In genomic region chr4:48748949-48749596, GRCh38 we compare ENCODE assay signal across 19 cellular contexts. TPM values are rescaled to one million over a fixed set of nuclear protein-coding genes. Genes with fewer than 3 reads are reported as not detected.
DNase-seq lines count a peak whose midpoint lies in the region; ATAC-seq and TF ChIP-seq lines count a peak whose summit lies in the region.
"Had no signal": no experiment of that assay in that cellular context is flagged by ENCODE, and none has a peak within 500 bp of the region (broad histone marks: within the 10 kb centered on the region; RNA-seq: fewer than 3 reads in every experiment).

No MANE protein-coding gene starts in this region.

- no peak overlapping the region for H3K4me3 Mint-ChIP-seq in activated naive CD8-positive, alpha-beta T cell treated with anti-CD3 and anti-CD28 coated beads, Interleukin-2, amount 50 U/mL, for 24 hours
- H3K4me3 Mint-ChIP-seq in activated naive CD8-positive, alpha-beta T cell treated with anti-CD3 and anti-CD28 coated beads for 36 hours = no peak overlapping the region
- H3K4me3 Mint-ChIP-seq: activated CD8-positive, alpha-beta memory T cell treated with anti-CD3 and anti-CD28 coated beads, Interleukin-2, amount 10 ng/mL, durations not matched to agents 7 days and 5 days; T-helper 2 cell treated with Interferon-gamma antibody and Interleukin-4, amounts not matched to agents 5 μg/mL and 100 μg/mL, for 36 hours had no signal

- ATAC-seq in activated naive CD8-positive, alpha-beta T cell treated with anti-CD3 and anti-CD28 coated beads, Interleukin-2, amount 50 U/mL, for 24 hours = peak; percentile 24
- ATAC-seq: activated CD4-positive, CD25-positive, alpha-beta regulatory T cell treated with anti-CD3 and anti-CD28 coated beads, Interleukin-2, amount 50 U/mL, for 24 hours; activated CD8-positive, alpha-beta memory T cell treated with anti-CD3 and anti-CD28 coated beads, Interleukin-2, amount 10 ng/mL, durations not matched to agents 7 days and 5 days; left lung had no signal

- H3K27ac ChIP-seq in temporal lobe (ENCODE audit: low read depth, low read length) = peak overlapping the region; percentile 41
- H3K27ac ChIP-seq: ascending aorta, left lung, SJCRH30 had no signal

- peaks cover 72% of the 10 kb centered on the region for H3K4me1 Mint-ChIP-seq in activated naive CD8-positive, alpha-beta T cell treated with anti-CD3 and anti-CD28 coated beads, Interleukin-2, amount 50 U/mL, for 24 hours
- H3K4me1 Mint-ChIP-seq in activated naive CD8-positive, alpha-beta T cell treated with anti-CD3 and anti-CD28 coated beads for 36 hours = peaks cover 76% of the 10 kb centered on the region

- H3K9me3 Mint-ChIP-seq in activated naive CD8-positive, alpha-beta T cell treated with anti-CD3 and anti-CD28 coated beads, Interleukin-2, amount 50 U/mL, for 24 hours = no peaks in the 10 kb centered on the region
- H3K9me3 Mint-ChIP-seq in activated naive CD8-positive, alpha-beta T cell treated with anti-CD3 and anti-CD28 coated beads for 36 hours = no peaks in the 10 kb centered on the region

- no peak for TF ChIP-seq CTCF in choroid plexus epithelial cell (conservative IDR thresholded peaks at IDR 0.05; ENCODE audit: low read depth, low read length)

- no peak overlapping the region for H3K4me3 ChIP-seq in choroid plexus epithelial cell (ENCODE audit: low read depth, low read length)
- H3K4me3 ChIP-seq: ascending aorta, left lung, SJCRH30 had no signal

- no peaks in the 10 kb centered on the region for H3K27me3 Mint-ChIP-seq in activated naive CD8-positive, alpha-beta T cell treated with anti-CD3 and anti-CD28 coated beads, Interleukin-2, amount 50 U/mL, for 24 hours
- no peaks in the 10 kb centered on the region for H3K27me3 Mint-ChIP-seq in activated naive CD8-positive, alpha-beta T cell treated with anti-CD3 and anti-CD28 coated beads for 36 hours
- H3K27me3 Mint-ChIP-seq: activated CD8-positive, alpha-beta memory T cell treated with anti-CD3 and anti-CD28 coated beads, Interleukin-2, amount 10 ng/mL, durations not matched to agents 7 days and 5 days had no signal

- DNase-seq in activated naive CD8-positive, alpha-beta T cell treated with anti-CD3 and anti-CD28 coated beads, Interleukin-2, amount 50 U/mL, for 24 hours = no peak
- no peak for DNase-seq in activated naive CD8-positive, alpha-beta T cell treated with anti-CD3 and anti-CD28 coated beads for 36 hours
- peak; percentile 32 for DNase-seq in choroid plexus epithelial cell (ENCODE audit: low read depth)
- DNase-seq in iris pigment epithelial cell (ENCODE audit: low read depth) = peak; percentile 12
- no peak for DNase-seq in iPS-NIHi7 (ENCODE audit: extremely low spot score)
- DNase-seq in activated effector memory CD4-positive, alpha-beta T cell treated with anti-CD3 and anti-CD28 coated beads, Interleukin-2, amount 50 U/mL, for 16 hours = no peak
- DNase-seq in NCI-H1105 treated with DMSO at 0.1 percent for 48 hours (lab: John Stamatoyannopoulos, UW) = no peak
- DNase-seq: activated CD8-positive, alpha-beta memory T cell treated with anti-CD3 and anti-CD28 coated beads, Interleukin-2, amount 10 ng/mL, durations not matched to agents 7 days and 5 days; activated gamma-delta T cell; Caco-2; GDM1; Karpas-422; left lung; NCI-H524; SJCRH30 had no signal

- H3K36me3 Mint-ChIP-seq in activated naive CD8-positive, alpha-beta T cell treated with anti-CD3 and anti-CD28 coated beads, Interleukin-2, amount 50 U/mL, for 24 hours (ENCODE audit: low read depth) = peaks cover 3% of the 10 kb centered on the region
- H3K36me3 Mint-ChIP-seq in activated naive CD8-positive, alpha-beta T cell treated with anti-CD3 and anti-CD28 coated beads for 36 hours = peaks cover 18% of the 10 kb centered on the region

- H3K27ac Mint-ChIP-seq in activated naive CD8-positive, alpha-beta T cell treated with anti-CD3 and anti-CD28 coated beads, Interleukin-2, amount 50 U/mL, for 24 hours = no peak overlapping the region
- H3K27ac Mint-ChIP-seq in activated naive CD8-positive, alpha-beta T cell treated with anti-CD3 and anti-CD28 coated beads for 36 hours = no peak overlapping the region
- H3K27ac Mint-ChIP-seq: activated CD8-positive, alpha-beta memory T cell treated with anti-CD3 and anti-CD28 coated beads, Interleukin-2, amount 10 ng/mL, durations not matched to agents 7 days and 5 days; T-helper 2 cell treated with Interferon-gamma antibody and Interleukin-4, amounts not matched to agents 5 μg/mL and 100 μg/mL, for 36 hours had no signal

RNA-seq across cellular contexts. Expression of gene FRYL, which starts 31.0 kb away (rescaled TPM):
- total RNA-seq in activated naive CD8-positive, alpha-beta T cell treated with anti-CD3 and anti-CD28 coated beads for 36 hours = 10 to 100 TPM; 54.0 to 63.8 TPM
- 67.9 TPM for total RNA-seq in temporal lobe

Comparison
In these comparisons a context has a peak if more than half of its experiments do, and no peak if none do; other contexts are left out.
1. DNase-seq: peak in choroid plexus epithelial cell (single experiment) and iris pigment epithelial cell (single experiment); none in activated naive CD8-positive, alpha-beta T cell treated with anti-CD3 and anti-CD28 coated beads, Interleukin-2, amount 50 U/mL, for 24 hours (single experiment), activated naive CD8-positive, alpha-beta T cell treated with anti-CD3 and anti-CD28 coated beads for 36 hours (single experiment), iPS-NIHi7 (single experiment), activated effector memory CD4-positive, alpha-beta T cell treated with anti-CD3 and anti-CD28 coated beads, Interleukin-2, amount 50 U/mL, for 16 hours (single experiment) and NCI-H1105 treated with DMSO at 0.1 percent for 48 hours (single experiment).